In the genomic region with DNA sequence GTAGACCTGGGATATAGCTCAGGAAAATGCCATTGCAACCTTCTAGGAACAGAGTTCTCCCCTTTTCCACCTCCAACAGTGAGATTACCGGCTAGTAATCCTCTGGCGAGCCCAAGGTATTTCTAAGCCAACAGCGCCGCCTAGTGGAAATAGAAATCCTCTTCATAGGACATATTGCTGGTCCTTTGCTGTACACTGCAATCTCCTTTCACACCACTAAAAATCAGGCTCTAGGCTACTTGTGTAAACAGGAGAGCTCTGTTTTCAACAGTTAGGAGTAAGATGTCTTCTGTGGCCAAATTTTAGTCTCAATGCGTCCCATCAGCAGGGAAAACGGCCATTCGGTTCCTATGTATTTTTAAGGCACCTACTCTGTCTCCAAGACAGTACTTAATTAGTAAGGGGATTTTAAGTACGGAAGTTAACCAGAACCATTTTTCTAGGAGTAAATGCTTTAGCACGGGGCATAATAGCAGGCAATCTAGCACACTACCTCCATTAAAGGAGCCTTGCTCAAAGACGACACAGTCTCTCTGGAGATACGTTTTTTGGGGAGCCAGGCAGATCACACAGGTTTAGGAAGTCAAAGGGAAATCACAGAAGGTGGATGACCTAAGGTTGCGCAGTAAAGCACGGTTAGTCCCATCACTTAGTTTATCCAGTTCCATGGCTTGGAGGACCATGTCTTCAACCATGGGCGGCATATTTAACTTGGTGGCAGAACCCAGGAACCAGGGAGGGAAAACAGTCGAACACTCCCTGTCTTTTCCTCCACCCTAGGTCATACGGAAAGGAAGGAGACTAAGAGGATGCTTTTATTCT, we compare ENCODE assay signal across 8 cellular contexts. TPM values are rescaled to one million over a fixed set of nuclear protein-coding genes. Genes with fewer than 3 reads are reported as not detected.
A peak's percentile ranks its signal among the peaks of the same experiment; 100 is the strongest.
DNase-seq lines count a peak whose midpoint lies in the region; ATAC-seq, FAIRE-seq and TF ChIP-seq lines count a peak whose summit lies in the region.

No MANE protein-coding gene starts in this region.

- H3K4me3 ChIP-seq in neutrophil (ENCODE audit: low read depth in 1 of 2, low read length in 1 of 2) (peak overlapping the region; percentile 33 to 38), testis (no peak overlapping the region)

- H3K36me3 Mint-ChIP-seq in activated T-cell treated with anti-CD3 and anti-CD28 coated beads, Interleukin-2, amount 50 U/mL, for 4 hours (ENCODE audit: insufficient read depth) = peaks cover 2% of the 10 kb centered on the region

- no peaks in the 10 kb centered on the region for H3K27me3 Mint-ChIP-seq in activated T-cell treated with anti-CD3 and anti-CD28 coated beads, Interleukin-2, amount 50 U/mL, for 4 hours (ENCODE audit: low read depth)

- H3K9me3 Mint-ChIP-seq in activated T-cell treated with anti-CD3 and anti-CD28 coated beads, Interleukin-2, amount 50 U/mL, for 4 hours = no peaks in the 10 kb centered on the region

- 60 to 64% methylated on average over 16 of the region's 16 CpGs for WGBS in testis, 2 donors

- peak; percentile 81 for FAIRE-seq in G401.6 (lab: Jason Lieb, UNC)

- peak; percentile 81 for DNase-seq in H4 (ENCODE audit: low spot score)
- DNase-seq in Kasumi-1 (lab: John Stamatoyannopoulos, UW) = peak; percentile 86 to 93
- DNase-seq in RKO (ENCODE audit: low spot score) = peak; percentile 70
- DNase-seq in activated T-cell treated with anti-CD3 and anti-CD28 coated beads, Interleukin-2, amount 50 U/mL, for 4 hours = peak; percentile 68
- DNase-seq in fibroblast of peridontal ligament (ENCODE audit: extremely low read depth) = peak; percentile 89
- DNase-seq in testis = peak; percentile 92

- H3K4me3 Mint-ChIP-seq in activated T-cell treated with anti-CD3 and anti-CD28 coated beads, Interleukin-2, amount 50 U/mL, for 4 hours = no peak overlapping the region

- H3K9me3 ChIP-seq in neutrophil = no peaks in the 10 kb centered on the region
- no peaks in the 10 kb centered on the region for H3K9me3 ChIP-seq in testis

- peaks cover 5 to 6% of the 10 kb centered on the region in 2 experiments for H3K4me1 ChIP-seq in neutrophil (ENCODE audit: control insufficient read depth in 1 of 2, insufficient read depth in 1 of 2, low read depth in 1 of 2, low read length in 1 of 2)
- no peaks in the 10 kb centered on the region for H3K4me1 ChIP-seq in testis

- H3K36me3 ChIP-seq in neutrophil = no peaks in the 10 kb centered on the region
- no peaks in the 10 kb centered on the region for H3K36me3 ChIP-seq in testis (ENCODE audit: low read depth, missing control alignments)

- TF ChIP-seq POLR2A in testis (IDR thresholded peaks at IDR 0.05) = no peak

- no peaks in the 10 kb centered on the region for H3K27me3 ChIP-seq in neutrophil
- no peaks in the 10 kb centered on the region for H3K27me3 ChIP-seq in testis

- intact Hi-C loops in testis (cut with DNase I; ENCODE audit: low total_unique reads) = no loop called here

- ATAC-seq in activated T-cell treated with anti-CD3 and anti-CD28 coated beads, Interleukin-2, amount 50 U/mL, for 4 hours = peak; percentile 80 to 91

- peaks cover 22% of the 10 kb centered on the region for H3K4me1 Mint-ChIP-seq in activated T-cell treated with anti-CD3 and anti-CD28 coated beads, Interleukin-2, amount 50 U/mL, for 4 hours (ENCODE audit: low read depth)

- H3K27ac ChIP-seq in neutrophil (no peak overlapping the region), testis (no peak overlapping the region)

- TF ChIP-seq CTCF in neutrophil (IDR thresholded peaks at IDR 0.05) (peak; percentile 83), testis (IDR thresholded peaks at IDR 0.05) (peak; percentile 90 to 96 (median 95))

RNA-seq across cellular contexts. Expression of a gene that starts 43.8 kb away (rescaled TPM):
- total RNA-seq in H4 (2014; rRNA removed; shearing (Covaris generic)) = 14.0 and 19.8 TPM in 2 replicates
- 1 to 10 TPM; 4.5 to 5.9 (median 4.6) TPM for total RNA-seq in activated T-cell treated with anti-CD3 and anti-CD28 coated beads, Interleukin-2, amount 50 U/mL, for 4 hours
- total RNA-seq in testis = 1 to 10 TPM; 3.2 to 3.3 TPM
- 3.8 TPM for polyA plus RNA-seq in testis (ENCODE audit: insufficient read depth, low read depth, low replicate concordance)

Comparison
In these comparisons a context has a peak if more than half of its experiments do, and no peak if none do; other contexts are left out.
1. H3K4me3 ChIP-seq: peak in neutrophil (2 of 2); none in testis (0 of 2).
2. Peak in every context shown above with its lines, with median percentiles within 50 percentile points of each other: DNase-seq.